In genomic region chr10:129096340-129096984, GRCh38 we compare ENCODE assay signal across 15 cellular contexts.
DNase-seq lines count a peak whose midpoint lies in the region; ATAC-seq and TF ChIP-seq lines count a peak whose summit lies in the region.
"Had no signal": no experiment of that assay in that cellular context is flagged by ENCODE, and none has a peak within 500 bp of the region (broad histone marks: within the 10 kb centered on the region; RNA-seq: fewer than 3 reads in every experiment).

No MANE protein-coding gene starts in this region.

- H3K27me3 Mint-ChIP-seq in activated CD8-positive, alpha-beta memory T cell treated with anti-CD3 and anti-CD28 coated beads, Interleukin-2, amount 10 ng/mL, durations not matched to agents 7 days and 5 days, result no peaks in the 10 kb centered on the region
- H3K27me3 Mint-ChIP-seq in Calu3 (ENCODE audit: unreplicated experiment), result no peaks in the 10 kb centered on the region
- H3K27me3 Mint-ChIP-seq: activated naive CD4-positive, alpha-beta T cell treated with anti-CD3 and anti-CD28 coated beads, Interleukin-2, amount 50 U/mL, for 24 hours had no signal

- H3K4me3 Mint-ChIP-seq in activated CD8-positive, alpha-beta memory T cell treated with anti-CD3 and anti-CD28 coated beads, Interleukin-2, amount 10 ng/mL, durations not matched to agents 7 days and 5 days, result no peak overlapping the region
- H3K4me3 Mint-ChIP-seq in Calu3 (ENCODE audit: low read depth, unreplicated experiment), result no peak overlapping the region
- H3K4me3 Mint-ChIP-seq: activated naive CD4-positive, alpha-beta T cell treated with anti-CD3 and anti-CD28 coated beads, Interleukin-2, amount 50 U/mL, for 24 hours had no signal

- peaks cover 6% of the 10 kb centered on the region for H3K4me1 Mint-ChIP-seq in activated CD8-positive, alpha-beta memory T cell treated with anti-CD3 and anti-CD28 coated beads, Interleukin-2, amount 10 ng/mL, durations not matched to agents 7 days and 5 days
- no peaks in the 10 kb centered on the region for H3K4me1 Mint-ChIP-seq in Calu3 (ENCODE audit: low read depth, unreplicated experiment)

- no peak for TF ChIP-seq CTCF in lower leg skin (IDR thresholded peaks at IDR 0.05)
- TF ChIP-seq CTCF in Calu3 (IDR thresholded peaks at IDR 0.05; ENCODE audit: unreplicated experiment), result no peak

- 15 to 17% methylated on average over 9 of the region's 9 CpGs for whole genome bisulfite sequencing in lower leg skin, 2 donors

- no peak overlapping the region for H3K4me3 ChIP-seq in lower leg skin (ENCODE audit: low read depth, poor library complexity, severe bottlenecking)

- no peaks in the 10 kb centered on the region for H3K9me3 Mint-ChIP-seq in activated CD8-positive, alpha-beta memory T cell treated with anti-CD3 and anti-CD28 coated beads, Interleukin-2, amount 10 ng/mL, durations not matched to agents 7 days and 5 days (ENCODE audit: low read depth)
- peaks cover 10% of the 10 kb centered on the region for H3K9me3 Mint-ChIP-seq in Calu3 (ENCODE audit: low read depth, unreplicated experiment)
- H3K9me3 Mint-ChIP-seq: activated naive CD4-positive, alpha-beta T cell treated with anti-CD3 and anti-CD28 coated beads, Interleukin-2, amount 50 U/mL, for 24 hours had no signal

- no peak for ATAC-seq in activated CD8-positive, alpha-beta memory T cell treated with anti-CD3 and anti-CD28 coated beads, Interleukin-2, amount 10 ng/mL, durations not matched to agents 7 days and 5 days
- ATAC-seq in GM21447 (IDR thresholded peaks at IDR 0.05; ENCODE audit: unreplicated experiment) (no peak), HG02571 (IDR thresholded peaks at IDR 0.05; ENCODE audit: unreplicated experiment) (no peak)

- no peak for TF ChIP-seq POLR2A in lower leg skin (IDR thresholded peaks at IDR 0.05)

- DNase-seq in activated CD8-positive, alpha-beta memory T cell treated with anti-CD3 and anti-CD28 coated beads, Interleukin-2, amount 10 ng/mL, durations not matched to agents 7 days and 5 days, result peak; percentile 2
- no peak for DNase-seq in activated CD8-positive, alpha-beta memory T cell treated with anti-CD3 and anti-CD28 coated beads for 24 hours
- peak; percentile 63 for DNase-seq in dermis blood vessel endothelial cell
- peak; percentile 36 to 39 for DNase-seq in lower leg skin (ENCODE audit: low spot score in 2 of 2)
- DNase-seq in ureter (ENCODE audit: low spot score), result peak; percentile 45
- no peak for DNase-seq in Calu3
- DNase-seq: ACHN; activated CD4-positive, alpha-beta T cell treated with anti-CD3 and anti-CD28 coated beads, Interleukin-2, amount 50 U/mL, for 1 hour; islet precursor cell; Karpas-422; NCI-H526 treated with DMSO at 0.1 percent for 48 hours; posterior cingulate gyrus had no signal

- no TSS peak for BruUV-seq in Calu3 (replicated peaks; lab: Mats Ljungman, UMichigan)

- intact Hi-C loops in lower leg skin (cut with DNase I; ENCODE audit: low total_unique reads) (no loop called here), Calu3 (cut with micrococcal nuclease; ENCODE audit: unreplicated experiment) (no loop called here)

- no peaks in the 10 kb centered on the region for H3K36me3 Mint-ChIP-seq in activated CD8-positive, alpha-beta memory T cell treated with anti-CD3 and anti-CD28 coated beads, Interleukin-2, amount 10 ng/mL, durations not matched to agents 7 days and 5 days
- no peaks in the 10 kb centered on the region for H3K36me3 Mint-ChIP-seq in Calu3 (ENCODE audit: insufficient read depth, unreplicated experiment)
- H3K36me3 Mint-ChIP-seq: activated naive CD4-positive, alpha-beta T cell treated with anti-CD3 and anti-CD28 coated beads, Interleukin-2, amount 50 U/mL, for 24 hours had no signal

- CTCF ChIA-PET in activated CD8-positive, alpha-beta memory T cell treated with anti-CD3 and anti-CD28 coated beads, Interleukin-2, amount 10 ng/mL, durations not matched to agents 7 days and 5 days (lab: Charles Lee), result no interaction called here
- CTCF ChIA-PET in Calu3 (lab: Charles Lee), result no interaction called here

- no peak overlapping the region for H3K27ac Mint-ChIP-seq in activated CD8-positive, alpha-beta memory T cell treated with anti-CD3 and anti-CD28 coated beads, Interleukin-2, amount 10 ng/mL, durations not matched to agents 7 days and 5 days
- H3K27ac Mint-ChIP-seq in Calu3 (ENCODE audit: unreplicated experiment), result no peak overlapping the region
- H3K27ac Mint-ChIP-seq: activated naive CD4-positive, alpha-beta T cell treated with anti-CD3 and anti-CD28 coated beads, Interleukin-2, amount 50 U/mL, for 24 hours had no signal

Comparison
In these comparisons a context has a peak if more than half of its experiments do, and no peak if none do; other contexts are left out.
1. DNase-seq: peak in activated CD8-positive, alpha-beta memory T cell treated with anti-CD3 and anti-CD28 coated beads, Interleukin-2, amount 10 ng/mL, durations not matched to agents 7 days and 5 days (single experiment), dermis blood vessel endothelial cell (single experiment), lower leg skin (2 of 2) and ureter (single experiment); none in activated CD8-positive, alpha-beta memory T cell treated with anti-CD3 and anti-CD28 coated beads for 24 hours (single experiment) and Calu3 (single experiment).